Comparison of ENCODE assay signal across 1 cellular context in the genomic region with DNA sequence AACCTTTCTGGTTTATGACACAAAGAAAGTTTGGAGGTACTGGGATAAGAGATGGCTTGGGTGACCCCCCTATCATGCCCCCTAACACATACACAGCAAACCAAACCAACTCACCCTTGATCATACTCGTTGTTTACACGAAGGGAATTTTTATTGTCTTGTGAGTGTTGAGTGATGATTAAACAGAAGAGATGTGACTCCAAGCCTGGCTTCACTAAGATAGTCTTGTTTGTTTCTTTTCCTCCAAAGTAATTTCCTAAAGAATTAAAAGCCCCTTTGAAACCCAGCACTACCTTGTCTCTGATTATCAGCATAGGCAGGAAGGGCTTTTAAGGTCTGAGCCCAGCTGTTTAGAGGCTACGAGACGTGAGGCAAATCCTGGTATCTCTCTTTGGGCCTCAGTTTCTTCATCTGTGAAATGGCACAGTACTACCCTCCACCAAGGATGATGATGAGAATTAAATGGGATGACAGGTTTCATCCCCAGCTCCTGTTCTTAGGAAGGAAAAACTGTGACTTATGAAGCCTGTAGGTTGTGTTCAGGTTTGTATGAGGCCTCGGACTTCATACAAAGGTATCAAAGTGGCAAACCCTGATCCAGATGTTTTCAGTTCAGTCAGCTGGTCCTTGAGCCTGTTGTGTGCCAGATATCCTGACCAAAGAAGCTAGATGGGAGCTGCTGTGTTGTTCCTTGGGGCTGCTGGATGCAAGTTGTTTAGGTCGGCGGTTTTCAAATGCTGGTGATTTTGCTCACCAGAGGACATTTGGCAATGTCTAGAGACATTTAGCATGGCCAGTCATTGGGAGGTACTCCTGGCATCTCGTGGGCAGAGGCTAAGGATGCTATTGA.
TF ChIP-seq lines count a peak whose summit lies in the region.

No MANE protein-coding gene starts in this region.

TF ChIP-seq in HepG2, 621 proteins besides CTCF, POLR2A, EP300 and RAD21:
- TF ChIP-seq MAF1 (CRISPR knock-in tag; IDR thresholded peaks at IDR 0.05; ENCODE audit: borderline replicate concordance) (no peak), MAFF (IDR thresholded peaks at IDR 0.05; ENCODE audit: low read depth, low read length) (peak; percentile 45; the same call in 1 of the 2 replicates), ZMYM3 (CRISPR knock-in tag; IDR thresholded peaks at IDR 0.05) (peak; percentile 61), ZNF629 (CRISPR knock-in tag; conservative IDR thresholded peaks at IDR 0.05) (peak; percentile 91), MAFK (conservative IDR thresholded peaks at IDR 0.05 in 1 of 2, IDR thresholded peaks at IDR 0.05 in 1 of 2; ENCODE audit: low read length in 2 of 2) (peak; percentile 34 to 64; a peak in 2 of 4 replicates)
- TF ChIP-seq, protein P1, sequence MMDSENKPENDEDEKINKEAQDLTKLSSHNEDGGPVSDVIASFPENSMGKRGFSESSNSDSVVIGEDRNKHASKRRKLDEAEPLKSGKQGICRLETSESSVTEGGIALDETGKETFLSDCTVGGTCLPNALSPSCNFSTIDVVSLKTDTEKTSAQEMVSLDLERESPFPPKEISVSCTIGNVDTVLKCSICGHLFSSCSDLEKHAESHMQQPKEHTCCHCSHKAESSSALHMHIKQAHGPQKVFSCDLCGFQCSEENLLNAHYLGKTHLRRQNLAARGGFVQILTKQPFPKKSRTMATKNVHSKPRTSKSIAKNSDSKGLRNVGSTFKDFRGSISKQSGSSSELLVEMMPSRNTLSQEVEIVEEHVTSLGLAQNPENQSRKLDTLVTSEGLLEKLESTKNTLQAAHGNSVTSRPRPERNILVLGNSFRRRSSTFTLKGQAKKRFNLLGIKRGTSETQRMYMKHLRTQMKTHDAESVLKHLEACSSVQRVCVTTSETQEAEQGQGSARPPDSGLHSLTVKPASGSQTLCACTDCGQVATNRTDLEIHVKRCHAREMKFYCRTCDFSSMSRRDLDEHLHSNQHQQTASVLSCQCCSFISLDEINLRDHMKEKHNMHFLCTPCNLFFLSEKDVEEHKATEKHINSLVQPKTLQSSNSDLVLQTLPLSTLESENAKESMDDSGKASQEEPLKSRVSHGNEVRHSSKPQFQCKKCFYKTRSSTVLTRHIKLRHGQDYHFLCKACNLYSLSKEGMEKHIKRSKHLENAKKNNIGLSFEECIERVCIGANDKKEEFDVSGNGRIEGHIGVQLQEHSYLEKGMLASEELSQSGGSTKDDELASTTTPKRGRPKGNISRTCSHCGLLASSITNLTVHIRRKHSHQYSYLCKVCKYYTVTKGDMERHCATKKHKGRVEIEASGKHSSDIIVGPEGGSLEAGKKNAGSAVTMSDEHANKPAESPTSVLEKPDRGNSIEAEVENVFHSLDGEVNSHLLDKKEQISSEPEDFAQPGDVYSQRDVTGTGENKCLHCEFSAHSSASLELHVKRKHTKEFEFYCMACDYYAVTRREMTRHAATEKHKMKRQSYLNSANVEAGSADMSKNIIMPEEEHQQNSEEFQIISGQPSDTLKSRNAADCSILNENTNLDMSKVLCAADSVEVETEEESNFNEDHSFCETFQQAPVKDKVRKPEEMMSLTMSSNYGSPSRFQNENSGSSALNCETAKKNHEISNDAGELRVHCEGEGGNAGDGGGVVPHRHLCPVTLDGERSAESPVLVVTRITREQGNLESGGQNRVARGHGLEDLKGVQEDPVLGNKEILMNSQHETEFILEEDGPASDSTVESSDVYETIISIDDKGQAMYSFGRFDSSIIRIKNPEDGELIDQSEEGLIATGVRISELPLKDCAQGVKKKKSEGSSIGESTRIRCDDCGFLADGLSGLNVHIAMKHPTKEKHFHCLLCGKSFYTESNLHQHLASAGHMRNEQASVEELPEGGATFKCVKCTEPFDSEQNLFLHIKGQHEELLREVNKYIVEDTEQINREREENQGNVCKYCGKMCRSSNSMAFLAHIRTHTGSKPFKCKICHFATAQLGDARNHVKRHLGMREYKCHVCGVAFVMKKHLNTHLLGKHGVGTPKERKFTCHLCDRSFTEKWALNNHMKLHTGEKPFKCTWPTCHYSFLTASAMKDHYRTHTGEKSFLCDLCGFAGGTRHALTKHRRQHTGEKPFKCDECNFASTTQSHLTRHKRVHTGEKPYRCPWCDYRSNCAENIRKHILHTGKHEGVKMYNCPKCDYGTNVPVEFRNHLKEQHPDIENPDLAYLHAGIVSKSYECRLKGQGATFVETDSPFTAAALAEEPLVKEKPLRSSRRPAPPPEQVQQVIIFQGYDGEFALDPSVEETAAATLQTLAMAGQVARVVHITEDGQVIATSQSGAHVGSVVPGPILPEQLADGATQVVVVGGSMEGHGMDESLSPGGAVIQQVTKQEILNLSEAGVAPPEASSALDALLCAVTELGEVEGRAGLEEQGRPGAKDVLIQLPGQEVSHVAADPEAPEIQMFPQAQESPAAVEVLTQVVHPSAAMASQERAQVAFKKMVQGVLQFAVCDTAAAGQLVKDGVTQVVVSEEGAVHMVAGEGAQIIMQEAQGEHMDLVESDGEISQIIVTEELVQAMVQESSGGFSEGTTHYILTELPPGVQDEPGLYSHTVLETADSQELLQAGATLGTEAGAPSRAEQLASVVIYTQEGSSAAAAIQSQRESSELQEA (CRISPR knock-in tag; IDR thresholded peaks at IDR 0.05; ENCODE audit: not compliant biosample characterization): no peak
